ENCODE assay signal across 22 cellular contexts in the genomic region with DNA sequence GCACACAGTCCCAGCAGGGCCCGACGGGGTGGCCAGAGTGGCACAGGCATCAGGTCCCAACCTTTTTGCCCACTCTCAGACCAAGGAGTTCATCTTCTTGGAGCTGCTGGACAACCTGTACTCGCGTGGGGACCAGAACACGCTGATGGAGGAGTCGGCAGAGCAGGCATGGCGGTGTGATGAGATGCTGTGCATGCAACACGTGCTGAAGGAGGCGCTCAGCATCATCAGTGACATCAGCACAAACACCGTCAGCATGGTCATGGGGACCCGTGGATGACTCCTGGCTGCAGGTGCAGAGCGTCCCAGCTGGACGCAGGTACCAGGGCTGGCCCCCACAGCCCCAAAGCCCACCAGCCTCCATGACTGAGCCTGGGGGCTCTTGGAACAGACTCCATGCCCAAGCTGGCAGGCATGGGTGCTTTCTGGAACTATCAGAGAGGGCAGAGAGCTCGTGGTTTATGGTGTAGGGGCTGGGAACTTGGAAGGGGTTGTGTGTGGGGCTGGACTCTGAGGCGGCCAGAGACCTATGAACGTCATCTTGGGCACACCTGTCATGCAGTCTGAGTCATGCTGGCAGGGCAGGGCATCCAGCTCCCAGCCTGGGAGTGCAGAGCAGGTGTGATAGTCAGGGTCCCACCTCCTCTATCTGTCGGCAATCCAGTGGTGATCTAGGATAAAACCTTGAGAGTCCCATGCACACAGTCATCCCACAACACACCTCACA. TPM values are rescaled to one million over a fixed set of nuclear protein-coding genes. Genes with fewer than 3 reads are reported as not detected.
A peak's percentile ranks its signal among the peaks of the same experiment; 100 is the strongest.
DNase-seq lines count a peak whose midpoint lies in the region; ATAC-seq, FAIRE-seq and TF ChIP-seq lines count a peak whose summit lies in the region.
"Had no signal": no experiment of that assay in that cellular context is flagged by ENCODE, and none has a peak within 500 bp of the region (broad histone marks: within the 10 kb centered on the region; RNA-seq: fewer than 3 reads in every experiment).

No MANE protein-coding gene starts in this region.

- intact Hi-C loops in K562 (cut with micrococcal nuclease), result no loop called here

- ATAC-seq in K562, result peak; percentile 37; the same call in 2 of the 3 replicates
- ATAC-seq in activated naive CD4-positive, alpha-beta T cell treated with anti-CD3 and anti-CD28 coated beads, Interleukin-2, amount 50 U/mL, for 72 hours, result no peak

- H3K27ac ChIP-seq in K562 (ENCODE audit: extremely low read depth, low read depth, low read length) (no peak overlapping the region), osteoblast (ENCODE audit: low read depth, low read length) (no peak overlapping the region)
- H3K27ac ChIP-seq: 22Rv1, KMS-11 had no signal

- no peak overlapping the region for H3K27ac Mint-ChIP-seq in activated naive CD4-positive, alpha-beta T cell treated with anti-CD3 and anti-CD28 coated beads, Interleukin-2, amount 50 U/mL, for 72 hours
- H3K27ac Mint-ChIP-seq: CD4-positive, alpha-beta memory T cell had no signal

- H3K4me2 ChIP-seq in K562 (ENCODE audit: insufficient read depth, low read length) (no peak overlapping the region), osteoblast (ENCODE audit: insufficient read depth, low read length) (no peak overlapping the region)
- H3K4me2 ChIP-seq: KMS-11, SK-N-SH had no signal

- no TSS peak for BruUV-seq in K562 (replicated peaks; lab: Mats Ljungman, UMichigan)

- POLR2A ChIA-PET in K562 (lab: Yijun Ruan, JAX), result interaction anchor here (0.5 to 1.6 kb wide), 2 partner anchors 8 to 15 kb away, joined by 3 to 6 read pairs; partner anchors contain the start of gene MTPAP

- CTCF ChIA-PET in K562 (lab: Yijun Ruan, JAX; ENCODE audit: low intra/inter-chr PET ratio), result no interaction called here

- FAIRE-seq in HTR-8/SVneo (lab: Jason Lieb, UNC), result peak; percentile 9
- no peak for FAIRE-seq in K562 (lab: Jason Lieb, UNC)
- FAIRE-seq: D721Med, GM12891 had no signal

- H3K9me3 ChIP-seq in K562 (replicated peaks; ENCODE audit: control insufficient read depth, insufficient read depth, low read depth, low read length) (no peaks in the 10 kb centered on the region; the same call in 1 of the 2 replicates), osteoblast (ENCODE audit: low read depth, low read length) (no peaks in the 10 kb centered on the region)
- H3K9me3 ChIP-seq: SK-N-SH had no signal

- H3K9ac ChIP-seq in K562 (ENCODE audit: insufficient read depth in 1 of 2, low read depth in 2 of 2, low read length in 2 of 2), result peak overlapping the region in 1 of 2 experiments; percentile 45; a peak in 1 of 4 replicates
- H3K9ac ChIP-seq: KMS-11, SK-N-SH had no signal

- H3K36me3 ChIP-seq in K562 (ENCODE audit: control insufficient read depth, insufficient read depth, low read length) (no peaks in the 10 kb centered on the region), osteoblast (ENCODE audit: insufficient read depth, low read length) (no peaks in the 10 kb centered on the region)

- TF ChIP-seq POLR2A in K562 (conservative IDR thresholded peaks at IDR 0.05), result no peak

- no peak for TF ChIP-seq RAD21 in K562 (CRISPR knock-in tag; conservative IDR thresholded peaks at IDR 0.05 in 1 of 2, IDR thresholded peaks at IDR 0.05 in 1 of 2)

- TF ChIP-seq CTCF in K562 (IDR thresholded peaks at IDR 0.05 in 2 of 3, conservative IDR thresholded peaks at IDR 0.05 in 1 of 3; ENCODE audit: insufficient read depth in 2 of 3, low read depth in 1 of 3, low read length in 3 of 3), result no peak
- TF ChIP-seq CTCF in osteoblast (IDR thresholded peaks at IDR 0.05; ENCODE audit: extremely low read depth, low read depth, low read length), result no peak

- WGBS in K562 (ENCODE audit: insufficient coverage, low coverage, missing lambda C conversion rate), result 7% methylated on average over 17 of the region's 17 CpGs

- in situ Hi-C loops in K562 (cut with MboI), result no loop called here

- H3K4me3 ChIP-seq in K562, result no peak overlapping the region
- no peak overlapping the region for H3K4me3 ChIP-seq in osteoblast (ENCODE audit: insufficient read depth, low read length)

- H3K4me1 ChIP-seq in K562 (replicated peaks in 1 of 2; ENCODE audit: control insufficient read depth in 2 of 2, insufficient read depth in 2 of 2, low read length in 2 of 2) (peaks cover 7 to 12% of the 10 kb centered on the region in 2 experiments; a peak in 4 of 5 replicates), osteoblast (ENCODE audit: insufficient read depth, low read length) (peaks cover 16% of the 10 kb centered on the region)

- H2AFZ ChIP-seq in K562 (ENCODE audit: low read depth, low read length) (peak overlapping the region; percentile 71), osteoblast (ENCODE audit: low read length) (no peak overlapping the region)

- H4K20me1 ChIP-seq in K562 (replicated peaks; ENCODE audit: control insufficient read depth, insufficient read depth, low read length) (no peaks in the 10 kb centered on the region), osteoblast (ENCODE audit: insufficient read depth, low read length) (no peaks in the 10 kb centered on the region)

- TF ChIP-seq EP300 in K562 (IDR thresholded peaks at IDR 0.05; ENCODE audit: low read length), result no peak

- peak; percentile 16 for DNase-seq in NCI-H146 (lab: John Stamatoyannopoulos, UW)
- no peak for DNase-seq in NCI-H146 treated with DMSO at 0.1 percent for 48 hours (lab: John Stamatoyannopoulos, UW; ENCODE audit: unreplicated experiment)
- no peak for DNase-seq in HTR-8/SVneo (ENCODE audit: insufficient read length, low spot score)
- DNase-seq in K562 (ENCODE audit: extremely low read depth in 1 of 4, low spot score in 3 of 4), result peak in 1 of 4 experiments; percentile 16
- DNase-seq in osteoblast (ENCODE audit: insufficient read length, low spot score, missing footprints), result peak; percentile 42
- DNase-seq in pons (ENCODE audit: low spot score), result no peak
- no peak for DNase-seq in activated naive CD4-positive, alpha-beta T cell treated with anti-CD3 and anti-CD28 coated beads, Interleukin-2, amount 50 U/mL, for 72 hours (ENCODE audit: low spot score in 2 of 2)
- no peak for DNase-seq in retina
- DNase-seq: CD4-positive, alpha-beta memory T cell; GDM1; NCI-H1048; NCI-H1436 treated with DMSO at 0.1 percent for 48 hours; NCI-H345; NCI-H526; NK-92 treated with Interleukin-12 subunit alpha and Interleukin-12 subunit beta, amount 100 ng/mL, for 24 hours; OCI-M1; SHP77; SK-N-SH had no signal

- no peaks in the 10 kb centered on the region for H3K9me3 Mint-ChIP-seq in activated naive CD4-positive, alpha-beta T cell treated with anti-CD3 and anti-CD28 coated beads, Interleukin-2, amount 50 U/mL, for 72 hours
- H3K9me3 Mint-ChIP-seq: CD4-positive, alpha-beta memory T cell had no signal

- H3K27me3 ChIP-seq in K562 (ENCODE audit: control insufficient read depth in 2 of 2, insufficient read depth in 2 of 2, low read length in 2 of 2) (peaks cover 0 to 10% of the 10 kb centered on the region in 2 experiments; a peak in 1 of 5 replicates), osteoblast (ENCODE audit: insufficient read depth, low read length) (peaks cover 3% of the 10 kb centered on the region)

- no peaks in the 10 kb centered on the region for H3K36me3 Mint-ChIP-seq in activated naive CD4-positive, alpha-beta T cell treated with anti-CD3 and anti-CD28 coated beads, Interleukin-2, amount 50 U/mL, for 72 hours
- H3K36me3 Mint-ChIP-seq: CD4-positive, alpha-beta memory T cell had no signal

- H3K79me2 ChIP-seq in K562 (ENCODE audit: control insufficient read depth, insufficient read depth, low read length), result no peaks in the 10 kb centered on the region
- H3K79me2 ChIP-seq in osteoblast (ENCODE audit: insufficient read depth, low read length), result no peaks in the 10 kb centered on the region

- H3K9me1 ChIP-seq in K562 (ENCODE audit: control insufficient read depth, insufficient read depth, low read length), result no peaks in the 10 kb centered on the region

RNA-seq across cellular contexts. Expression of gene MTPAP, which starts 8.2 kb away (rescaled TPM):
- 36.5 and 101 TPM in 2 replicates for total RNA-seq in K562 (2011; cell fraction: chromatin; rRNA removed; ENCODE audit: low replicate concordance)
- 15.0 and 17.2 TPM in 2 replicates for total RNA-seq in K562 (2011; cell fraction: nucleolus; rRNA removed)
- total RNA-seq in K562 (2011; cell fraction: nucleoplasm; rRNA removed), result 32.3 and 33.9 TPM in 2 replicates
- 11.8 and 12.0 TPM in 2 replicates for total RNA-seq in K562 (2014; rRNA removed)
- total RNA-seq in K562 (2014; rRNA removed; fragmentation: Illumina TruSeq; extraction: Trizol), result 31.6 and 36.4 TPM in 2 replicates
- 20.6 and 22.6 TPM in 2 replicates for total RNA-seq in K562 (2015; rRNA removed; fragmentation: Illumina TruSeq; extraction: Trizol)
- 36.9 and 37.8 TPM in 2 replicates for total RNA-seq in K562 (2021)
- 20.0 and 21.8 TPM in 2 replicates for polyA plus RNA-seq in K562 (2011; rRNA removed)
- 4.1 and 7.3 TPM in 2 replicates for polyA plus RNA-seq in K562 (2011; cell fraction: cytosol; rRNA removed)
- polyA plus RNA-seq in K562 (2011; cell fraction: nucleus; rRNA removed), result 10.9 and 17.6 TPM in 2 replicates
- polyA plus RNA-seq in K562 (2012), result 12.8 and 16.3 TPM in 2 replicates
- polyA plus RNA-seq in K562 (2014; fragmentation: Illumina TruSeq; extraction: Trizol), result 26.9 and 28.9 TPM in 2 replicates
- 10 to 100 TPM; 48.0 to 67.6 TPM for polyA plus RNA-seq in K562 (2014; fragmentation: Nextera tagmentation; extraction: Ambion mirVana)
- polyA plus RNA-seq in K562 (2014; rRNA removed), result 15.1 and 16.2 TPM in 2 replicates
- polyA minus RNA-seq in K562 (2011; rRNA and poly(A)+ RNA removed), result 19.8 and 28.5 TPM in 2 replicates
- polyA minus RNA-seq in K562 (2011; cell fraction: cytosol; rRNA and poly(A)+ RNA removed), result 6.2 and 11.0 TPM in 2 replicates
- 5.7 and 19.2 TPM in 2 replicates for polyA minus RNA-seq in K562 (2011; cell fraction: nucleus; rRNA and poly(A)+ RNA removed)
- 14.8 and 16.5 TPM in 2 replicates for total RNA-seq in osteoblast
- total RNA-seq in activated naive CD4-positive, alpha-beta T cell treated with anti-CD3 and anti-CD28 coated beads, Interleukin-2, amount 50 U/mL, for 72 hours, result 10 to 100 TPM; 42.2 to 45.4 TPM

Comparison
In these comparisons a context has a peak if more than half of its experiments do, and no peak if none do; other contexts are left out.
1. DNase-seq: peak in NCI-H146 (single experiment) and osteoblast (single experiment); none in NCI-H146 treated with DMSO at 0.1 percent for 48 hours (single experiment), HTR-8/SVneo (single experiment), pons (single experiment), activated naive CD4-positive, alpha-beta T cell treated with anti-CD3 and anti-CD28 coated beads, Interleukin-2, amount 50 U/mL, for 72 hours (0 of 2) and retina (single experiment).